Comparison of ENCODE assay signal across 9 cellular contexts in genomic region chr7:70693300-70693689, GRCh38.
A peak's percentile ranks its signal among the peaks of the same experiment; 100 is the strongest.
DNase-seq lines count a peak whose midpoint lies in the region; ATAC-seq and FAIRE-seq lines count a peak whose summit lies in the region.
"Had no signal": no experiment of that assay in that cellular context is flagged by ENCODE, and none has a peak within 500 bp of the region (broad histone marks: within the 10 kb centered on the region; RNA-seq: fewer than 3 reads in every experiment).

No MANE protein-coding gene starts in this region.

- H3K4me1 ChIP-seq in GM23248 (ENCODE audit: insufficient read depth) (no peaks in the 10 kb centered on the region; the same call in none of the 2 replicates), iPS DF 6.9 (ENCODE audit: control insufficient read depth, insufficient read depth, low read length) (0 out of 2 replicates have a peak, but pooled peaks cover 4% of the 10 kb centered on the region), small intestine (ENCODE audit: control insufficient read depth in 2 of 2, insufficient read depth in 1 of 2, low read depth in 1 of 2, low read length in 1 of 2) (no peaks in the 10 kb centered on the region)
- no peaks in the 10 kb centered on the region for H3K4me1 ChIP-seq in effector memory CD4-positive, alpha-beta T cell (ENCODE audit: control insufficient read depth, insufficient read depth, low read length, poor library complexity, severe bottlenecking)

- H3K27ac Mint-ChIP-seq in activated CD4-positive, alpha-beta memory T cell treated with anti-CD3 and anti-CD28 coated beads for 36 hours = no peak overlapping the region

- no peak overlapping the region for H3K27ac ChIP-seq in GM23248
- H3K27ac ChIP-seq in iPS DF 6.9 (ENCODE audit: low read length) = no peak overlapping the region
- peak overlapping the region; percentile 30 to 64 for H3K27ac ChIP-seq in small intestine (ENCODE audit: low read depth in 1 of 2, low read length in 1 of 2)
- H3K27ac ChIP-seq in effector memory CD4-positive, alpha-beta T cell (ENCODE audit: insufficient read depth, low read length, poor library complexity, severe bottlenecking) = no peak overlapping the region
- H3K27ac ChIP-seq: SJSA1 had no signal

- DNase-seq in GM23248 = peak; percentile 79
- no peak for DNase-seq in activated CD4-positive, alpha-beta memory T cell treated with anti-CD3 and anti-CD28 coated beads for 36 hours
- no peak for DNase-seq in iPS DF 6.9 (ENCODE audit: low read depth, low spot score)
- no peak for DNase-seq in small intestine
- no peak for DNase-seq in NCI-H146 treated with DMSO at 0.1 percent for 48 hours (lab: John Stamatoyannopoulos, UW; ENCODE audit: unreplicated experiment)
- no peak for DNase-seq in SK-N-DZ (ENCODE audit: low spot score)
- DNase-seq in effector memory CD4-positive, alpha-beta T cell = no peak

- H3K9me2 ChIP-seq in GM23248 (ENCODE audit: insufficient read depth) = no peaks in the 10 kb centered on the region

- H3K9me3 ChIP-seq in GM23248 (ENCODE audit: low read depth) = no peaks in the 10 kb centered on the region
- H3K9me3 ChIP-seq in iPS DF 6.9 (ENCODE audit: control insufficient read depth, insufficient read depth, low read length) = no peaks in the 10 kb centered on the region
- H3K9me3 ChIP-seq in small intestine (ENCODE audit: control insufficient read depth, low read depth) = no peaks in the 10 kb centered on the region
- no peaks in the 10 kb centered on the region for H3K9me3 ChIP-seq in effector memory CD4-positive, alpha-beta T cell (ENCODE audit: control insufficient read depth, low read length)
- H3K9me3 ChIP-seq: SJSA1 had no signal

- peak overlapping the region; percentile 68 for H2AFZ ChIP-seq in GM23248

- peaks cover 37% of the 10 kb centered on the region for H3K27me3 Mint-ChIP-seq in activated CD4-positive, alpha-beta memory T cell treated with anti-CD3 and anti-CD28 coated beads for 36 hours

- H3K27me3 ChIP-seq in GM23248 (replicated peaks; ENCODE audit: insufficient read depth) (no peaks in the 10 kb centered on the region), iPS DF 6.9 (ENCODE audit: control insufficient read depth, insufficient read depth, low read length) (peaks cover 5% of the 10 kb centered on the region), small intestine (ENCODE audit: control insufficient read depth in 2 of 2, insufficient read depth in 2 of 2, low read length in 2 of 2) (no peaks in the 10 kb centered on the region)
- H3K27me3 ChIP-seq in effector memory CD4-positive, alpha-beta T cell (replicated peaks; ENCODE audit: control insufficient read depth, insufficient read depth, low read length, poor library complexity, severe bottlenecking) = no peaks in the 10 kb centered on the region

- no peaks in the 10 kb centered on the region for H4K20me1 ChIP-seq in GM23248 (ENCODE audit: insufficient read depth)

- no peaks in the 10 kb centered on the region for H3K36me3 ChIP-seq in GM23248 (ENCODE audit: low read depth)
- no peaks in the 10 kb centered on the region for H3K36me3 ChIP-seq in iPS DF 6.9 (ENCODE audit: control insufficient read depth, insufficient read depth, low read length)
- no peaks in the 10 kb centered on the region for H3K36me3 ChIP-seq in small intestine (ENCODE audit: control insufficient read depth in 2 of 2, insufficient read depth in 2 of 2, low read length in 2 of 2)
- no peaks in the 10 kb centered on the region for H3K36me3 ChIP-seq in effector memory CD4-positive, alpha-beta T cell (ENCODE audit: control insufficient read depth, insufficient read depth, low read length)
- H3K36me3 ChIP-seq: SJSA1 had no signal

- no peaks in the 10 kb centered on the region; the same call in 1 of the 2 replicates for H3F3A ChIP-seq in GM23248 (ENCODE audit: insufficient read depth)

- ATAC-seq in HG02798 (IDR thresholded peaks at IDR 0.05; ENCODE audit: poor library complexity, unreplicated experiment) = no peak

- peak overlapping the region; percentile 13 for H3K4me3 Mint-ChIP-seq in activated CD4-positive, alpha-beta memory T cell treated with anti-CD3 and anti-CD28 coated beads for 36 hours

- H3K4me1 Mint-ChIP-seq in activated CD4-positive, alpha-beta memory T cell treated with anti-CD3 and anti-CD28 coated beads for 36 hours (ENCODE audit: low read depth) = peaks cover 7% of the 10 kb centered on the region

- intact Hi-C loops in activated CD4-positive, alpha-beta memory T cell treated with anti-CD3 and anti-CD28 coated beads for 36 hours (cut with micrococcal nuclease) = no loop called here

- CTCF ChIA-PET in activated CD4-positive, alpha-beta memory T cell treated with anti-CD3 and anti-CD28 coated beads for 36 hours (lab: Charles Lee) = no interaction called here

- H3K36me3 Mint-ChIP-seq in activated CD4-positive, alpha-beta memory T cell treated with anti-CD3 and anti-CD28 coated beads for 36 hours = peaks cover 2% of the 10 kb centered on the region

- no peaks in the 10 kb centered on the region for H3K9me3 Mint-ChIP-seq in activated CD4-positive, alpha-beta memory T cell treated with anti-CD3 and anti-CD28 coated beads for 36 hours

- no peak for FAIRE-seq in small intestine (lab: Jason Lieb, UNC)

- in situ Hi-C loops in GM23248 (cut with MboI) = loop anchor here (25.0 kb wide), 1 partner anchor 506 kb away; no protein-coding TSS in a partner anchor

- POLR2A ChIA-PET in activated CD4-positive, alpha-beta memory T cell treated with anti-CD3 and anti-CD28 coated beads for 36 hours (lab: Charles Lee) = no interaction called here

- WGBS in GM23248 (ENCODE audit: low coverage in 1 of 2, low lambda C conversion rate in 2 of 2, missing lambda C conversion rate in 2 of 2), 2 experiments = 9 to 10% methylated on average over 11 of the region's 11 CpGs
- no CpG with 5 or more reads among the region's 11 CpGs for WGBS in iPS DF 6.9 (ENCODE audit: insufficient coverage, insufficient read length)
- WGBS in small intestine, 3 donors = 48 to 54% (median 50%) methylated on average over 11 of the region's 11 CpGs

- H3K9ac ChIP-seq in GM23248 = peak overlapping the region; percentile 28

- H3K4me2 ChIP-seq in GM23248 (ENCODE audit: unreplicated experiment) = peak overlapping the region; percentile 44

- H3K4me3 ChIP-seq in GM23248 (peak overlapping the region; percentile 84), iPS DF 6.9 (ENCODE audit: low read length) (peak overlapping the region; percentile 99; the same call in 1 of the 2 replicates), small intestine (ENCODE audit: low read depth in 1 of 2, low read length in 2 of 2) (peak overlapping the region in 1 of 2 donors; percentile 87)
- no peak overlapping the region for H3K4me3 ChIP-seq in effector memory CD4-positive, alpha-beta T cell (ENCODE audit: insufficient read depth, low read depth, low read length, poor library complexity, severe bottlenecking)

- H3K79me2 ChIP-seq in GM23248 (ENCODE audit: insufficient read depth) = peaks cover 25% of the 10 kb centered on the region

Comparison
In these comparisons a context has a peak if more than half of its experiments do, and no peak if none do; other contexts are left out.
1. H3K27ac ChIP-seq: peak in small intestine (2 of 2); none in GM23248 (single experiment), iPS DF 6.9 (single experiment) and effector memory CD4-positive, alpha-beta T cell (single experiment).